Comparison of ENCODE assay signal across 8 cellular contexts in the genomic region with DNA sequence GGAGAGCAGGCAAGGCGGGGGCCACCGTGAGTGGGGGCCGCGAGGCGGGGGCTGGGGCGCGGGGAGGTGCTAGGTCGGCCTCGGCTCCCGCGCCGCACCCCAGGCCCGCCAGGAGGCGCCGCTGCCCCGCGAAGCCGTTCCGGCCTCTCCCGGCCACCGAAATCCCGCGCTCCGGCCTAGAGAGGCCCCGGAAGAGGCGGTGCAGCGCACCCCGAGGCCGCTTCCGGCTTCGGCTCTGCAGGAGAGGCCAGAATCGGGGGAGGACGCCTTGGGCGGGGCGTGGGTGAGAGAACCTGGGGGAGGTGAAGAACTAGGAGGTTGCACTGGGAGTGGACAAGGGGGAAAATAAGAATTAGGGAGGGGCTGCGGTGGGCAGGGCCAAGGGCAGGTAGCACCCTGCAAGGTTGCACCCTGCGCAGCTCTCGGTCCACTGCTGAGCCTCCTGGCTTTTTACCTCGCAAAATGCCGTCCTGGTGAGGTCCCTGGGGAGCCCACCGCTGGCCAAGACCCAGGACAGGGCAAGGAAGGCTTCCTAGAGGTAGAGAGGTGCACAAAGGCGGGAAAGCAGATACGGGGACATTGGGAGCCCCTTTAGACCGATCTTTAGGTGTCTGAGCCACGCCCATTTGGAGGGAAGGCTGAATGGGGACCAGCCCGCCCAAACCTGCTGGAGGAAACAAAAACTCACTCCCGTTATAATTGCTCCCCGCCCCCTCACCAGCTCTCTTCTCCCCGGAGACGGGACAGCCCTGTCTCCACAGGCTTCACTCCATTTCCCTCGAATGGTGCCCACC. TPM values are rescaled to one million over a fixed set of nuclear protein-coding genes. Genes with fewer than 3 reads are reported as not detected.
A peak's percentile ranks its signal among the peaks of the same experiment; 100 is the strongest.
DNase-seq lines count a peak whose midpoint lies in the region; ATAC-seq, FAIRE-seq and TF ChIP-seq lines count a peak whose summit lies in the region.

No MANE protein-coding gene starts in this region.

- peak; percentile 83 for FAIRE-seq in HTR-8/SVneo (lab: Jason Lieb, UNC)

- H3K4me3 ChIP-seq in Caco-2 (ENCODE audit: low read depth, low read length) (peak overlapping the region; percentile 72), endocrine pancreas (ENCODE audit: control insufficient read depth, insufficient read depth, low read length) (no peak overlapping the region)

- peak; percentile 88 for ATAC-seq in GM21360 (IDR thresholded peaks at IDR 0.05; ENCODE audit: unreplicated experiment)

- H3K9me3 ChIP-seq in Caco-2 (no peaks in the 10 kb centered on the region), endocrine pancreas (ENCODE audit: control insufficient read depth, low read length) (no peaks in the 10 kb centered on the region)

- H3K27me3 Mint-ChIP-seq in Caco-2 (ENCODE audit: insufficient read depth, unreplicated experiment) (no peaks in the 10 kb centered on the region), mesothelial cell of epicardium (ENCODE audit: low read depth) (peaks cover 10% of the 10 kb centered on the region)

- POLR2A ChIA-PET in Caco-2 (lab: Charles Lee), result interaction anchor here (1.8 kb wide), 1 partner anchor 8 kb away, joined by 6 read pairs; a partner anchor contains a TSS

- no peaks in the 10 kb centered on the region for H3K36me3 ChIP-seq in Caco-2 (ENCODE audit: control insufficient read depth, insufficient read depth, low read length)
- H3K36me3 ChIP-seq in endocrine pancreas (ENCODE audit: control insufficient read depth, insufficient read depth, low read length), result no peaks in the 10 kb centered on the region

- H3K4me3 Mint-ChIP-seq in Caco-2 (ENCODE audit: unreplicated experiment), result peak overlapping the region; percentile 78
- peak overlapping the region; percentile 89 for H3K4me3 Mint-ChIP-seq in mesothelial cell of epicardium

- H3K27me3 ChIP-seq in Caco-2 (replicated peaks; ENCODE audit: control insufficient read depth, insufficient read depth, low read length) (no peaks in the 10 kb centered on the region), endocrine pancreas (ENCODE audit: control insufficient read depth, insufficient read depth, low read length) (no peaks in the 10 kb centered on the region)

- TSS peak; percentile 66 for BruUV-seq in Caco-2 (replicated peaks; lab: Mats Ljungman, UMichigan)

- H3K9me3 Mint-ChIP-seq in Caco-2 (ENCODE audit: unreplicated experiment) (no peaks in the 10 kb centered on the region), mesothelial cell of epicardium (no peaks in the 10 kb centered on the region)

- intact Hi-C loops in Caco-2 (cut with micrococcal nuclease; ENCODE audit: unreplicated experiment), result loop anchor here (1.0 to 2.0 kb wide), 4 partner anchors 8 to 97 kb away; no protein-coding TSS in a partner anchor

- H3K4me1 ChIP-seq in Caco-2 (peaks cover 6% of the 10 kb centered on the region; the same call in 1 of the 2 replicates), endocrine pancreas (ENCODE audit: control insufficient read depth, insufficient read depth, low read length) (no peaks in the 10 kb centered on the region)

- H3K36me3 Mint-ChIP-seq in Caco-2 (ENCODE audit: insufficient read depth, unreplicated experiment), result no peaks in the 10 kb centered on the region
- no peaks in the 10 kb centered on the region for H3K36me3 Mint-ChIP-seq in mesothelial cell of epicardium

- CTCF ChIA-PET in Caco-2 (lab: Charles Lee), result interaction anchor here (0.7 to 4.2 kb wide), 10 partner anchors 8 to 37 kb away, joined by 3 to 100 read pairs (median 8); a partner anchor contains a TSS

- H3K27ac Mint-ChIP-seq in Caco-2 (ENCODE audit: unreplicated experiment) (peak overlapping the region; percentile 78), mesothelial cell of epicardium (peak overlapping the region; percentile 95)

- DNase-seq in Caco-2 (peak; percentile 97), HTR-8/SVneo (ENCODE audit: insufficient read length, low spot score) (peak; percentile 94), mesothelial cell of epicardium (ENCODE audit: low spot score in 2 of 2, unreplicated experiment in 2 of 2) (peak; percentile 86 to 94)
- DNase-seq in NK-92 treated with Interleukin-12 subunit alpha and Interleukin-12 subunit beta, amount 100 ng/mL, for 24 hours (lab: John Stamatoyannopoulos, UW), result peak; percentile 82
- peak; percentile 74 to 78 for DNase-seq in activated CD8-positive, alpha-beta memory T cell treated with anti-CD3 and anti-CD28 coated beads for 4 hours (ENCODE audit: low read depth in 2 of 2)
- peak; percentile 87 to 89 for DNase-seq in stimulated activated CD8-positive, alpha-beta memory T cell treated with anti-CD3 and anti-CD28 coated beads, Interleukin-15, amount 100 ng/mL, for 48 hours (ENCODE audit: low read depth in 2 of 2)

- peak overlapping the region; percentile 71 for H3K9ac ChIP-seq in endocrine pancreas (ENCODE audit: control insufficient read depth, insufficient read depth, low read length)

- TF ChIP-seq CTCF in Caco-2 (IDR thresholded peaks at IDR 0.05; ENCODE audit: insufficient read depth in 1 of 2, low read depth in 1 of 2, low read length in 1 of 2, severe bottlenecking in 1 of 2, unreplicated experiment in 1 of 2), result peak; percentile 62 to 82
- TF ChIP-seq CTCF in mesothelial cell of epicardium (IDR thresholded peaks at IDR 0.05; ENCODE audit: unreplicated experiment), result peak; percentile 77

- H3K4me1 Mint-ChIP-seq in Caco-2 (ENCODE audit: low read depth, unreplicated experiment) (no peaks in the 10 kb centered on the region), mesothelial cell of epicardium (peaks cover 24% of the 10 kb centered on the region)

RNA-seq across cellular contexts. Expression of a gene that starts 8.4 kb away (rescaled TPM):
- total RNA-seq in Caco-2 (2022), result 59.3 and 62.0 TPM in 2 replicates
- 155 to 159 TPM (median 156 TPM) in 3 replicates for total RNA-seq in mesothelial cell of epicardium

RNA-seq across cellular contexts. Expression of a gene that starts 22.5 kb away (rescaled TPM):
- total RNA-seq in Caco-2 (2022) (11.4 and 16.8 TPM in 2 replicates), mesothelial cell of epicardium (0.84 to 2.5 TPM (median 1.8 TPM) in 3 replicates)

RNA-seq across cellular contexts. Expression of a gene that starts 36.2 kb away (rescaled TPM):
- total RNA-seq in Caco-2 (2022) (0.50 TPM in 1 of 2 replicates, not detected in the other), mesothelial cell of epicardium (0.27 to 0.98 TPM (median 0.55 TPM) in 3 replicates)

RNA-seq across cellular contexts. Expression of a gene that starts 41.4 kb away (rescaled TPM):
- 19.7 and 21.8 TPM in 2 replicates for total RNA-seq in Caco-2 (2022)
- total RNA-seq in mesothelial cell of epicardium, result 166 to 179 TPM (median 177 TPM) in 3 replicates

RNA-seq across cellular contexts. Expression of a gene that starts 51.3 kb away (rescaled TPM):
- total RNA-seq in Caco-2 (2022) (not detected in 2 replicates), mesothelial cell of epicardium (0.38 to 0.51 TPM (median 0.50 TPM) in 3 replicates)
